In genomic region chr4:88803600-88804096, GRCh38 we compare ENCODE assay signal across 8 cellular contexts.
A peak's percentile ranks its signal among the peaks of the same experiment; 100 is the strongest.
DNase-seq lines count a peak whose midpoint lies in the region; ATAC-seq, FAIRE-seq and TF ChIP-seq lines count a peak whose summit lies in the region.

No MANE protein-coding gene starts in this region.

- intact Hi-C loops in activated CD8-positive, alpha-beta T cell treated with anti-CD3 and anti-CD28 coated beads for 36 hours (cut with micrococcal nuclease) = no loop called here

- H3K4me3 Mint-ChIP-seq in activated CD8-positive, alpha-beta T cell treated with anti-CD3 and anti-CD28 coated beads for 36 hours = no peak overlapping the region

- ATAC-seq in HG03196 (IDR thresholded peaks at IDR 0.05; ENCODE audit: unreplicated experiment) = peak; percentile 75
- ATAC-seq in activated CD8-positive, alpha-beta T cell treated with anti-CD3 and anti-CD28 coated beads for 36 hours = peak; percentile 71

- POLR2A ChIA-PET in activated CD8-positive, alpha-beta T cell treated with anti-CD3 and anti-CD28 coated beads for 36 hours (lab: Charles Lee) = no interaction called here

- H3K4me1 Mint-ChIP-seq in activated CD8-positive, alpha-beta T cell treated with anti-CD3 and anti-CD28 coated beads for 36 hours (ENCODE audit: low read depth) = peaks cover 11% of the 10 kb centered on the region

- H3K4me3 ChIP-seq in AG09309 (ENCODE audit: control insufficient read depth, low read depth, low read length) = no peak overlapping the region

- CTCF ChIA-PET in activated CD8-positive, alpha-beta T cell treated with anti-CD3 and anti-CD28 coated beads for 36 hours (lab: Charles Lee) = no interaction called here

- H3K27ac Mint-ChIP-seq in activated CD8-positive, alpha-beta T cell treated with anti-CD3 and anti-CD28 coated beads for 36 hours = no peak overlapping the region

- H3K9me3 Mint-ChIP-seq in activated CD8-positive, alpha-beta T cell treated with anti-CD3 and anti-CD28 coated beads for 36 hours = no peaks in the 10 kb centered on the region

- peak; percentile 31 for FAIRE-seq in GM19239 (lab: Jason Lieb, UNC)

- peaks cover 5% of the 10 kb centered on the region for H3K27me3 Mint-ChIP-seq in activated CD8-positive, alpha-beta T cell treated with anti-CD3 and anti-CD28 coated beads for 36 hours

- no peaks in the 10 kb centered on the region for H3K36me3 Mint-ChIP-seq in activated CD8-positive, alpha-beta T cell treated with anti-CD3 and anti-CD28 coated beads for 36 hours (ENCODE audit: low read depth)

- DNase-seq in AG09309 (ENCODE audit: low read depth) (peak; percentile 87), GM19239 (ENCODE audit: insufficient read length, low spot score) (no peak), kidney tubule cell (ENCODE audit: low spot score) (peak; percentile 70), NCI-H524 treated with DMSO at 0.1 percent for 48 hours (lab: John Stamatoyannopoulos, UW) (no peak), NCI-H69 (lab: John Stamatoyannopoulos, UW) (no peak), UCSD-AML1 (lab: John Stamatoyannopoulos, UW; ENCODE audit: unreplicated experiment) (no peak)
- peak; percentile 40 for DNase-seq in activated CD8-positive, alpha-beta T cell treated with anti-CD3 and anti-CD28 coated beads for 36 hours

- no peak for TF ChIP-seq CTCF in AG09309 (IDR thresholded peaks at IDR 0.05; ENCODE audit: control insufficient read depth, insufficient read depth, low read depth, low read length, missing control alignments)
- TF ChIP-seq CTCF in activated CD8-positive, alpha-beta T cell treated with anti-CD3 and anti-CD28 coated beads for 36 hours (IDR thresholded peaks at IDR 0.05) = no peak

Comparison
In these comparisons a context has a peak if more than half of its experiments do, and no peak if none do; other contexts are left out.
1. DNase-seq: peak in AG09309 (single experiment), activated CD8-positive, alpha-beta T cell treated with anti-CD3 and anti-CD28 coated beads for 36 hours (single experiment) and kidney tubule cell (single experiment); none in GM19239 (single experiment), NCI-H524 treated with DMSO at 0.1 percent for 48 hours (single experiment), NCI-H69 (single experiment) and UCSD-AML1 (single experiment).